ENCODE assay signal across 8 cellular contexts in the genomic region with DNA sequence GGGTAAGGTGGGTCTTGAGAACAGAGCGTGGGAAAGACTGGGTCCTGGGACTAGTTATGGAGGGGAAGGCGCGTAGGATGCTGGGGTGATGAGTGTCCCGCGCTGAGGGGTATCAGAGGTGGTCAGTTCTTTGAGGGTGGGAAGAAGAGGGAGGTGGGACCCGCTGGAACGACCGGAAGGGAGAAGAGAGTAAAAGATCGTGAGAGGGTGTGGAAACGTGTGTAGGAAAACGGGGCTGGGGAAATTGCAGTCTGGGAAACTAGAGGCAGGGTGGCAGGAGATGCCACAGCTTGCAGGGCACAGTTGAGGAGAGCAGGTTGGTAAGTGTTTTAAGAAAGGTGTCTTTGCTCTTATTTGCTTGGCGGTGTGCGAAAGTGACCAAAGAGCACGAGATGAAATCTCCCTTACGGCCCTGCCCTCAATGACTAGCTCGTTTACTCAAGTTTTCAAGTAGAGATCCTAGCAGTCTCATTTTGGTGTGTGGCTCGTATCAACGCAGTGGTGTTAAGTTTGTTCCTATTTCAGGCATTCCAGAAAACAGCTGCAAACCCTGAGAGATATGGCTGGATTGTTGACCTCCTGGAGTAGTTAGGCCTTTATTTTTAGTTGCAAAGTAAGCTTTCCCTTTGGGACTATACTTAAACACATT. TPM values are rescaled to one million over a fixed set of nuclear protein-coding genes. Genes with fewer than 3 reads are reported as not detected.
DNase-seq lines count a peak whose midpoint lies in the region; ATAC-seq and TF ChIP-seq lines count a peak whose summit lies in the region.

No MANE protein-coding gene starts in this region.

- H3K9ac ChIP-seq in colonic mucosa (ENCODE audit: low read depth in 2 of 2, low read length in 2 of 2), result peak overlapping the region; percentile 76 to 90

- H3K27ac ChIP-seq in colonic mucosa, result peak overlapping the region; percentile 59
- peak overlapping the region; percentile 66 for H3K27ac ChIP-seq in lower lobe of right lung
- H3K27ac ChIP-seq in transverse colon, result peak overlapping the region; percentile 85 to 97 (median 90)

- TF ChIP-seq CTCF in colonic mucosa (IDR thresholded peaks at IDR 0.05), result no peak
- TF ChIP-seq CTCF in lower lobe of right lung (IDR thresholded peaks at IDR 0.05), result no peak
- TF ChIP-seq CTCF in transverse colon (IDR thresholded peaks at IDR 0.05), result no peak

- peak; percentile 24 for DNase-seq in AG08395 (ENCODE audit: low spot score)
- DNase-seq in OCI-M1 (lab: John Stamatoyannopoulos, UW), result peak; percentile 73
- peak; percentile 32 for DNase-seq in colonic mucosa
- no peak for DNase-seq in lower lobe of right lung
- peak; percentile 22 for DNase-seq in transverse colon
- DNase-seq in stimulated activated CD4-positive, alpha-beta T cell treated with anti-CD3 and anti-CD28 coated beads, Interleukin-1b, Interleukin-23, amount 100 ng/mL, for 48 hours, result no peak
- DNase-seq in stimulated activated CD4-positive, alpha-beta T cell treated with anti-CD3 and anti-CD28 coated beads, Interleukin-15, amount 100 ng/mL, for 24 hours, result no peak

- TF ChIP-seq EP300 in transverse colon (IDR thresholded peaks at IDR 0.05; ENCODE audit: low read depth), result no peak

- H3K4me1 ChIP-seq in colonic mucosa (no peaks in the 10 kb centered on the region), lower lobe of right lung (peaks cover 36% of the 10 kb centered on the region), transverse colon (peaks cover 14 to 30% (median 25%) of the 10 kb centered on the region in 4 donors)

- intact Hi-C loops in colonic mucosa (cut with DNase I) (loop anchor here (10.0 kb wide), 1 partner anchor 638 kb away; the partner anchor contains the start of gene CCDC15), lower lobe of right lung (cut with DNase I) (no loop called here), transverse colon (cut with DNase I; ENCODE audit: low total_unique reads) (no loop called here)

- WGBS in transverse colon (ENCODE audit: low coverage in 1 of 2), 2 donors, result 0 to 1% methylated on average over 10 to 18 of the region's 18 CpGs

- H3K27me3 ChIP-seq in colonic mucosa, result no peaks in the 10 kb centered on the region
- H3K27me3 ChIP-seq in lower lobe of right lung (ENCODE audit: low read depth), result no peaks in the 10 kb centered on the region
- no peaks in the 10 kb centered on the region for H3K27me3 ChIP-seq in transverse colon

- ATAC-seq in GM18907 (IDR thresholded peaks at IDR 0.05; ENCODE audit: unreplicated experiment) (peak; percentile 0), lower lobe of right lung (peak in 1 of 2 donors; percentile 4)

- no peaks in the 10 kb centered on the region for H3K9me3 ChIP-seq in colonic mucosa
- H3K9me3 ChIP-seq in lower lobe of right lung, result no peaks in the 10 kb centered on the region
- no peaks in the 10 kb centered on the region for H3K9me3 ChIP-seq in transverse colon

- TF ChIP-seq POLR2A in transverse colon (IDR thresholded peaks at IDR 0.05), result no peak

- H3K4me3 ChIP-seq in colonic mucosa, result peak overlapping the region; percentile 78
- H3K4me3 ChIP-seq in lower lobe of right lung, result peak overlapping the region; percentile 60
- peak overlapping the region; percentile 77 to 96 (median 79) for H3K4me3 ChIP-seq in transverse colon

- no peaks in the 10 kb centered on the region for H3K36me3 ChIP-seq in colonic mucosa
- peaks cover 23% of the 10 kb centered on the region for H3K36me3 ChIP-seq in lower lobe of right lung
- H3K36me3 ChIP-seq in transverse colon, result peaks cover 0 to 10% (median 2%) of the 10 kb centered on the region in 4 donors

- in situ Hi-C loops in transverse colon (cut with MboI; ENCODE audit: low pct_ligation_motif_present in 1 of 4, low pct_unique_long_range_greater_than_20kb in 1 of 4, low sequenced_read_pairs in 3 of 4), result loop anchor here in 1 of 4 donors (25.0 kb wide), 1 partner anchor 619 kb away; the partner anchor contains the start of genes FAM118B and RPUSD4

RNA-seq across cellular contexts. Expression of gene STT3A, which starts 0.6 kb away (rescaled TPM):
- total RNA-seq in colonic mucosa, result 100 to 1,000 TPM; 130 to 183 TPM
- 101 TPM for total RNA-seq in lower lobe of right lung
- 10 to 100 TPM; 21.7 to 73.2 (median 64.3) TPM for total RNA-seq in transverse colon

RNA-seq across cellular contexts. Expression of gene EI24, which starts 24.0 kb away (rescaled TPM):
- total RNA-seq in colonic mucosa (100 to 1,000 TPM in 1 of 2 donors, 10 to 100 TPM in 1; 82.3 to 127 TPM), lower lobe of right lung (56.8 TPM), transverse colon (100 to 1,000 TPM in 1 of 4 donors, 10 to 100 TPM in 3; 53.9 to 107 (median 80.4) TPM)

RNA-seq across cellular contexts. Expression of gene CHEK1, which starts 31.7 kb away (rescaled TPM):
- 10 to 100 TPM; 15.6 to 44.6 TPM for total RNA-seq in colonic mucosa
- 3.5 TPM for total RNA-seq in lower lobe of right lung
- total RNA-seq in transverse colon, result 100 to 1,000 TPM in 1 of 4 donors, 1 to 10 TPM in 2, under 1 TPM in 1; 0.37 to 194 (median 4.3) TPM

Comparison
In these comparisons a context has a peak if more than half of its experiments do, and no peak if none do; other contexts are left out.
1. DNase-seq: peak in AG08395 (single experiment), OCI-M1 (single experiment), colonic mucosa (single experiment) and transverse colon (single experiment); none in lower lobe of right lung (single experiment), stimulated activated CD4-positive, alpha-beta T cell treated with anti-CD3 and anti-CD28 coated beads, Interleukin-1b, Interleukin-23, amount 100 ng/mL, for 48 hours (single experiment) and stimulated activated CD4-positive, alpha-beta T cell treated with anti-CD3 and anti-CD28 coated beads, Interleukin-15, amount 100 ng/mL, for 24 hours (single experiment).
2. Peak in every context shown above with its lines, with median percentiles within 50 percentile points of each other: H3K27ac ChIP-seq and H3K4me3 ChIP-seq.